ENCODE assay signal across 15 cellular contexts in the genomic region with DNA sequence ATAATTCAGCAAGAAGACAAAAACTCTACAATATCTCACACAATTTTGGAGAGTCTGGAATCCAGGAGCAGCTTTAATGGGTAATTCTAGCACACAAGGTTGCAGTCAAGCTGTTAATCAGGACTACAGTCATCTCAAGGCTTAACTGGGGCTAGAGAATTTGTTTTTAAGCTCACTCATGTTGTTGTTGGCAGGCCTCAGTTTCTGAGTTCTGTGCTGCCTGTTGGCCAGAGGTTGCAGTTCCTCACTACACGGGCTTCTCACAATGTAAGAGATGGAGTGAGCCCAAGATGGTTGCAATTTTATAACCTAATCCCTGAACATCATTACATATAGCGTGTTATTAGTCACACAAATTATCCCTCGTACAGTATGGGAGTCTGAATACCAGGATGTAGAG. TPM values are rescaled to one million over a fixed set of nuclear protein-coding genes. Genes with fewer than 3 reads are reported as not detected.
A peak's percentile ranks its signal among the peaks of the same experiment; 100 is the strongest.
DNase-seq lines count a peak whose midpoint lies in the region; ATAC-seq lines count a peak whose summit lies in the region.
"Had no signal": no experiment of that assay in that cellular context is flagged by ENCODE, and none has a peak within 500 bp of the region (broad histone marks: within the 10 kb centered on the region; RNA-seq: fewer than 3 reads in every experiment).

No MANE protein-coding gene starts in this region.

- ATAC-seq in Right ventricle myocardium inferior (peak; percentile 84), GM18498 (IDR thresholded peaks at IDR 0.05; ENCODE audit: unreplicated experiment) (no peak), GM18873 (IDR thresholded peaks at IDR 0.05; ENCODE audit: low FRiP score, unreplicated experiment) (no peak)

- intact Hi-C loops in Right ventricle myocardium inferior (cut with DNase I) (no loop called here), cardiac septum (cut with DNase I) (no loop called here)

- no peak for DNase-seq in Right ventricle myocardium inferior (ENCODE audit: missing footprints)
- no peak for DNase-seq in cardiac septum (ENCODE audit: low spot score)
- peak; percentile 10 for DNase-seq in fibroblast of peridontal ligament (ENCODE audit: extremely low read depth)
- peak; percentile 76 for DNase-seq in iris pigment epithelial cell (ENCODE audit: low read depth)
- no peak for DNase-seq in NCI-H1105 (lab: John Stamatoyannopoulos, UW)
- no peak for DNase-seq in NCI-H1048 (lab: John Stamatoyannopoulos, UW)
- DNase-seq: 8988T, DMS79 treated with DMSO at 0.1 percent for 48 hours, Kasumi-1, MM.1S, NCI-H1092 treated with DMSO at 0.1 percent for 48 hours, NCI-H748 treated with DMSO at 0.1 percent for 48 hours had no signal

RNA-seq across cellular contexts. Expression of gene TMEFF2, which starts 50.6 kb away (rescaled TPM):
- 0.11 TPM for total RNA-seq in Right ventricle myocardium inferior
- not detected for total RNA-seq in cardiac septum
- total RNA-seq: NCI-H460 had no signal

Comparison
In these comparisons a context has a peak if more than half of its experiments do, and no peak if none do; other contexts are left out.
1. DNase-seq: peak in fibroblast of peridontal ligament (single experiment) and iris pigment epithelial cell (single experiment); none in Right ventricle myocardium inferior (single experiment), cardiac septum (single experiment), NCI-H1105 (single experiment) and NCI-H1048 (single experiment).